Comparison of ENCODE assay signal across 10 cellular contexts in the genomic region with DNA sequence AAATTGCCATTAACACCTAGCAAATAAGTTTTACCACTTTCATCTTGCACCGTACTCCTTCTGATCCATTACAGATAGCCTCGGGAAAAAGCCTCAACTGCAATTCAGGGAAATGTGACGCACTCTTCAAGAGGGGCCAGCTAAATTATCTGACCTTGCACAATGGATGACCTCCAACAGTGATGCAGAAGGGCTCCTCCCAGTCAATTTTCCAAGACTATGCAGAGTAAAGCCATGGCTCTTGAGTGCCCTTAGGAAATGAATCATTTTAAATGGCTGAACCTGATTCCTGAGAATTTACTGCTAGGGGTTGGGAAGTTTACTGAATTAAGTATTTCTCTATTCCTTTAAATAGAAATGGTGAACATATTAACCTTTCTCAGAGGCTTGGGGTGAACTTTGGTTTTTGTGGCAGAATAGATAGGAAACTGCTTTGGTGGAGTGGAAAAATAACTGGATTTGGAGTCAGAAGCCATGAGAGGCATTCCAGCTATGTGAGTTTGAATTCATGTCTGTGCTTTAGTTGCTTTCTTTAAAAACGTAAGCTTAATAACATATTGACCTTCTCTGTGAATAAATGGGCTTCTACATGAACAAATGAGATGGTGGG.
DNase-seq lines count a peak whose midpoint lies in the region; ATAC-seq and TF ChIP-seq lines count a peak whose summit lies in the region.
"Had no signal": no experiment of that assay in that cellular context is flagged by ENCODE, and none has a peak within 500 bp of the region (broad histone marks: within the 10 kb centered on the region; RNA-seq: fewer than 3 reads in every experiment).

No MANE protein-coding gene starts in this region.

- H3K4me2 ChIP-seq in fibroblast of lung (ENCODE audit: extremely low read depth, insufficient read depth, low read length): peak overlapping the region; percentile 54

- H3K9me3 ChIP-seq in fibroblast of lung (ENCODE audit: control insufficient read depth, insufficient read depth, low read depth, low read length) (no peaks in the 10 kb centered on the region), upper lobe of right lung (no peaks in the 10 kb centered on the region)

- H3K27me3 ChIP-seq in fibroblast of lung (ENCODE audit: control insufficient read depth, insufficient read depth, low read length) (no peaks in the 10 kb centered on the region), upper lobe of right lung (no peaks in the 10 kb centered on the region)

- ATAC-seq in upper lobe of right lung (peak; percentile 61), GM21526 (IDR thresholded peaks at IDR 0.05; ENCODE audit: low FRiP score, unreplicated experiment) (no peak), HG02610 (IDR thresholded peaks at IDR 0.05; ENCODE audit: unreplicated experiment) (no peak)

- H3K4me3 ChIP-seq in fibroblast of lung (replicated peaks in 1 of 4; ENCODE audit: control extremely low read depth in 1 of 4, insufficient read depth in 1 of 4, low read depth in 3 of 4, low read length in 4 of 4): peak overlapping the region in 1 of 4 experiments; percentile 4
- no peak overlapping the region for H3K4me3 ChIP-seq in upper lobe of right lung

- H2AFZ ChIP-seq in fibroblast of lung (ENCODE audit: low read length): no peak overlapping the region

- H3K4me1 ChIP-seq in fibroblast of lung (ENCODE audit: control insufficient read depth, extremely low read depth, insufficient read depth, low read length) (peaks cover 12% of the 10 kb centered on the region), upper lobe of right lung (peaks cover 29% of the 10 kb centered on the region)

- H3K36me3 ChIP-seq in fibroblast of lung (ENCODE audit: control insufficient read depth, insufficient read depth, low read length): no peaks in the 10 kb centered on the region
- no peaks in the 10 kb centered on the region for H3K36me3 ChIP-seq in upper lobe of right lung

- H3K27ac ChIP-seq in fibroblast of lung (ENCODE audit: insufficient read depth, low read length) (peak overlapping the region; percentile 52), upper lobe of right lung (peak overlapping the region; percentile 70)

- no peaks in the 10 kb centered on the region for H3K79me2 ChIP-seq in fibroblast of lung (ENCODE audit: control insufficient read depth, insufficient read depth, low read length)

- intact Hi-C loops in upper lobe of right lung (cut with DNase I): no loop called here

- no peak overlapping the region for H3K9ac ChIP-seq in fibroblast of lung (ENCODE audit: insufficient read depth, low read length)

- peak; percentile 17 for DNase-seq in NCI-H748 (lab: John Stamatoyannopoulos, UW; ENCODE audit: unreplicated experiment)
- peak; percentile 88 to 96 for DNase-seq in fibroblast of lung (ENCODE audit: low read depth in 2 of 2)
- peak; percentile 62 for DNase-seq in myocyte (ENCODE audit: low read depth)
- DNase-seq in upper lobe of right lung: no peak
- no peak for DNase-seq in ecto neural progenitor cell (ENCODE audit: low spot score)
- DNase-seq: DMS53, NCI-H69, T-helper 2 cell had no signal

- TF ChIP-seq CTCF in fibroblast of lung (conservative IDR thresholded peaks at IDR 0.05 in 1 of 2, IDR thresholded peaks at IDR 0.05 in 1 of 2; ENCODE audit: low read depth in 1 of 2, low read length in 2 of 2) (no peak), upper lobe of right lung (IDR thresholded peaks at IDR 0.05) (no peak)

- H4K20me1 ChIP-seq in fibroblast of lung (ENCODE audit: control insufficient read depth, extremely low read depth, insufficient read depth, low read length): no peaks in the 10 kb centered on the region

Comparison
In these comparisons a context has a peak if more than half of its experiments do, and no peak if none do; other contexts are left out.
1. DNase-seq: peak in NCI-H748 (single experiment), fibroblast of lung (2 of 2) and myocyte (single experiment); none in upper lobe of right lung (single experiment) and ecto neural progenitor cell (single experiment).